Comparison of ENCODE assay signal across 14 cellular contexts in genomic region chr6:79427721-79428120, GRCh38.
DNase-seq lines count a peak whose midpoint lies in the region; TF ChIP-seq lines count a peak whose summit lies in the region.
"Had no signal": no experiment of that assay in that cellular context is flagged by ENCODE, and none has a peak within 500 bp of the region (broad histone marks: within the 10 kb centered on the region; RNA-seq: fewer than 3 reads in every experiment).

No MANE protein-coding gene starts in this region.

- peaks cover 3% of the 10 kb centered on the region for H3K4me1 Mint-ChIP-seq in progenitor cell of endocrine pancreas (ENCODE audit: low read depth)
- H3K4me1 Mint-ChIP-seq: B cell; CD4-positive, CD25-positive, alpha-beta regulatory T cell; CD8-positive, alpha-beta memory T cell had no signal

- DNase-seq in NCI-H69 (lab: John Stamatoyannopoulos, UW) (peak; percentile 19), brain microvascular endothelial cell (peak; percentile 66), progenitor cell of endocrine pancreas (ENCODE audit: low spot score, unreplicated experiment) (no peak), superior temporal gyrus (ENCODE audit: extremely low spot score) (no peak), SK-N-DZ (ENCODE audit: low spot score) (no peak)
- no peak for DNase-seq in activated effector memory CD4-positive, alpha-beta T cell treated with anti-CD3 and anti-CD28 coated beads, Interleukin-2, amount 50 U/mL, for 16 hours
- DNase-seq: C1 segment of cervical spinal cord; CD4-positive, CD25-positive, alpha-beta regulatory T cell; CD8-positive, alpha-beta memory T cell; COR-L47; HCEC 1CT had no signal

- H3K27me3 Mint-ChIP-seq in progenitor cell of endocrine pancreas = no peaks in the 10 kb centered on the region

- in situ Hi-C loops in brain microvascular endothelial cell (cut with HindIII; ENCODE audit: low pct_ligation_motif_present, low sequenced_read_pairs) = no loop called here

- H3K36me3 ChIP-seq in brain microvascular endothelial cell (replicated peaks) = no peaks in the 10 kb centered on the region

- H3K36me3 Mint-ChIP-seq in progenitor cell of endocrine pancreas (ENCODE audit: insufficient read depth) = no peaks in the 10 kb centered on the region
- H3K36me3 Mint-ChIP-seq: CD4-positive, CD25-positive, alpha-beta regulatory T cell; CD8-positive, alpha-beta memory T cell had no signal

- no peak overlapping the region for H3K4me3 ChIP-seq in brain microvascular endothelial cell (ENCODE audit: low read depth, low read length)
- H3K4me3 ChIP-seq: GM23338 had no signal

- TF ChIP-seq CTCF in brain microvascular endothelial cell (IDR thresholded peaks at IDR 0.05; ENCODE audit: low read depth, low read length, missing control alignments) = no peak
- TF ChIP-seq CTCF in progenitor cell of endocrine pancreas (IDR thresholded peaks at IDR 0.05; ENCODE audit: unreplicated experiment) = no peak

- no peak overlapping the region for H3K27ac ChIP-seq in brain microvascular endothelial cell
- H3K27ac ChIP-seq: HL-60 had no signal

- H3K4me3 Mint-ChIP-seq in progenitor cell of endocrine pancreas (ENCODE audit: low read depth) = no peak overlapping the region
- H3K4me3 Mint-ChIP-seq: B cell; CD4-positive, CD25-positive, alpha-beta regulatory T cell; CD8-positive, alpha-beta memory T cell; GM23338 had no signal

- H3K27me3 ChIP-seq in brain microvascular endothelial cell (replicated peaks) = no peaks in the 10 kb centered on the region

- H3K27ac Mint-ChIP-seq in progenitor cell of endocrine pancreas = peak overlapping the region; percentile 22
- H3K27ac Mint-ChIP-seq: B cell; CD4-positive, CD25-positive, alpha-beta regulatory T cell; GM23338 had no signal

- no peaks in the 10 kb centered on the region for H3K9me3 Mint-ChIP-seq in progenitor cell of endocrine pancreas (ENCODE audit: low read depth)
- H3K9me3 Mint-ChIP-seq: CD4-positive, CD25-positive, alpha-beta regulatory T cell; CD8-positive, alpha-beta memory T cell; GM23338 had no signal

Comparison
In these comparisons a context has a peak if more than half of its experiments do, and no peak if none do; other contexts are left out.
1. DNase-seq: peak in NCI-H69 (single experiment) and brain microvascular endothelial cell (single experiment); none in progenitor cell of endocrine pancreas (single experiment), activated effector memory CD4-positive, alpha-beta T cell treated with anti-CD3 and anti-CD28 coated beads, Interleukin-2, amount 50 U/mL, for 16 hours (single experiment), superior temporal gyrus (single experiment) and SK-N-DZ (single experiment).